ENCODE assay signal across 9 cellular contexts in the genomic region with DNA sequence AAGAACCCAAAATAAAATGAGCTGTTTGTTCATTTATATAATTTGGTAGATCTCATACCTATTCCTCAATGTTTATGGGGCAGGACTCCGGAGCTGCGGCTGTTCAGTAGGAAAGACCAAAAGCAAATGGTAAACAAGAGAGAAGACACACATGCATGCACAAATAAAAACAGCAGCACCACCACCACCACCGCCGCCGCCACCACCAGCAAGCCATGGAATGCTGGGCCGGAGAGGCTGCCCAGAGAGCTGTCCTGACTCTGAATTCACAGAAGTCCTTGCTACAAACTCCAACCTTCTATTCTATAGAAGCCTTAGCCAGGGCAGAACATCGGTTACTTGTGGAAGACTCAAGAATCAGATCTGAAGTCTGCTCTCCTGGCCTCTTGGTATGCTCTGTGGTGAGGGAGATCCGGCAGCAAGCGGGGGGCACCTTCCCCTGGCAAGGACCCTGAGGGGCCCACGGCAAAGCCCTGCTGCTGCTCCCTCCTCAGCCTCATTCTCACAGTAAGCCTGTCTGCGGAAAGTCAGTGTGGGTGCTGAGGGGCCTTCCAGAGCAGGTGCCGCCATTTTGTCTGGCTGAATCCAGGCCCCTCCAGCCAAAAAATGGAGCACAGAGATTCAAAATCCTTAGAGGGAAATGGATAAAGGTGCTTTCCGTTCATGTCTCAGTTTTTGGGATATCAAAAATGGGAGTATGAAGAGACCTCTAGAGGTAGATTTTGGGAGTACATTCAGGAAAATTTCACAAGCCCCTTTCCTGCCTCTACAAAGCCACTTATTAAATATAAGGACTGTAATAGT. TPM values are rescaled to one million over a fixed set of nuclear protein-coding genes. Genes with fewer than 3 reads are reported as not detected.
DNase-seq lines count a peak whose midpoint lies in the region; ATAC-seq and TF ChIP-seq lines count a peak whose summit lies in the region.
"Had no signal": no experiment of that assay in that cellular context is flagged by ENCODE, and none has a peak within 500 bp of the region (broad histone marks: within the 10 kb centered on the region; RNA-seq: fewer than 3 reads in every experiment).

No MANE protein-coding gene starts in this region.

- H3K36me3 Mint-ChIP-seq in activated CD8-positive, alpha-beta T cell treated with anti-CD3 and anti-CD28 coated beads for 36 hours (ENCODE audit: low read depth): peaks cover 41% of the 10 kb centered on the region

- no peak for ATAC-seq in activated CD8-positive, alpha-beta T cell treated with anti-CD3 and anti-CD28 coated beads for 36 hours
- ATAC-seq in right lobe of liver (peak in 3 of 4 donors; percentile 30 to 46 (median 33)), HG03457 (IDR thresholded peaks at IDR 0.05; ENCODE audit: unreplicated experiment) (no peak)

- H3K27ac ChIP-seq in right lobe of liver: no peak overlapping the region

- H3K4me3 Mint-ChIP-seq in activated CD8-positive, alpha-beta T cell treated with anti-CD3 and anti-CD28 coated beads for 36 hours: no peak overlapping the region

- intact Hi-C loops in activated CD8-positive, alpha-beta T cell treated with anti-CD3 and anti-CD28 coated beads for 36 hours (cut with micrococcal nuclease): loop anchor here (5.0 kb wide), 1 partner anchor 35 kb away; no protein-coding TSS in a partner anchor
- intact Hi-C loops in right lobe of liver (cut with DNase I): no loop called here

- H3K4me1 Mint-ChIP-seq in activated CD8-positive, alpha-beta T cell treated with anti-CD3 and anti-CD28 coated beads for 36 hours (ENCODE audit: low read depth): peaks cover 70% of the 10 kb centered on the region

- CTCF ChIA-PET in activated CD8-positive, alpha-beta T cell treated with anti-CD3 and anti-CD28 coated beads for 36 hours (lab: Charles Lee): interaction anchor here (0.9 to 7.9 kb wide), 2 partner anchors 28 to 33 kb away, joined by 4 to 80 read pairs; no protein-coding TSS in a partner anchor

- no peaks in the 10 kb centered on the region for H3K9me3 ChIP-seq in right lobe of liver

- no peaks in the 10 kb centered on the region for H3K36me3 ChIP-seq in right lobe of liver

- POLR2A ChIA-PET in activated CD8-positive, alpha-beta T cell treated with anti-CD3 and anti-CD28 coated beads for 36 hours (lab: Charles Lee): interaction anchor here (3.8 to 7.3 kb wide), 2 partner anchors 121 to 125 kb away, joined by 20 to 56 read pairs; no protein-coding TSS in a partner anchor

- no peaks in the 10 kb centered on the region for H3K27me3 Mint-ChIP-seq in activated CD8-positive, alpha-beta T cell treated with anti-CD3 and anti-CD28 coated beads for 36 hours

- 63% methylated on average over 6 of the region's 13 CpGs for WGBS in right lobe of liver (ENCODE audit: insufficient coverage, low coverage, low lambda C conversion rate, missing lambda C conversion rate)

- DNase-seq in DMS114 treated with DMSO at 0.1 percent for 48 hours (lab: John Stamatoyannopoulos, UW; ENCODE audit: unreplicated experiment) (peak; percentile 13), right lobe of liver (peak in 1 of 3 donors; percentile 4), globus pallidus (ENCODE audit: low spot score) (no peak), SK-N-DZ (ENCODE audit: low spot score) (no peak)
- DNase-seq in activated CD8-positive, alpha-beta T cell treated with anti-CD3 and anti-CD28 coated beads for 36 hours: no peak
- no peak for DNase-seq in stimulated activated CD4-positive, alpha-beta T cell treated with anti-CD3 and anti-CD28 coated beads, Interleukin-4, amount 100 ng/mL, for 24 hours

- H3K4me3 ChIP-seq in right lobe of liver: no peak overlapping the region

- no peaks in the 10 kb centered on the region for H3K27me3 ChIP-seq in right lobe of liver

- TF ChIP-seq POLR2A in right lobe of liver (IDR thresholded peaks at IDR 0.05): no peak

- TF ChIP-seq CTCF in LNCAP (IDR thresholded peaks at IDR 0.05): peak; percentile 57
- TF ChIP-seq CTCF in activated CD8-positive, alpha-beta T cell treated with anti-CD3 and anti-CD28 coated beads for 36 hours (IDR thresholded peaks at IDR 0.05): peak; percentile 16
- peak; percentile 48 to 65 (median 58) for TF ChIP-seq CTCF in right lobe of liver (IDR thresholded peaks at IDR 0.05)

- no peaks in the 10 kb centered on the region for H3K9me3 Mint-ChIP-seq in activated CD8-positive, alpha-beta T cell treated with anti-CD3 and anti-CD28 coated beads for 36 hours

- H3K4me1 ChIP-seq in right lobe of liver: peaks cover 0 to 10% (median 2%) of the 10 kb centered on the region in 4 donors

- peak overlapping the region; percentile 94 for H3K27ac Mint-ChIP-seq in activated CD8-positive, alpha-beta T cell treated with anti-CD3 and anti-CD28 coated beads for 36 hours

RNA-seq across cellular contexts. Expression of a gene that starts 6.4 kb away (rescaled TPM):
- 10 to 100 TPM; 11.1 to 11.6 TPM for total RNA-seq in activated CD8-positive, alpha-beta T cell treated with anti-CD3 and anti-CD28 coated beads for 36 hours
- total RNA-seq in right lobe of liver: under 1 TPM in 3 of 6 experiments, not detected in 3; 0.06 to 0.12 (median 0.11) TPM
- 0.70 and 0.80 TPM in 2 replicates for polyA plus RNA-seq in SK-N-DZ (2014; cell fraction: cytosol; rRNA removed)
- polyA plus RNA-seq in SK-N-DZ (2014; cell fraction: nucleus; rRNA removed): 0.21 and 1.1 TPM in 2 replicates
- total RNA-seq: pulmonary artery endothelial cell had no signal

RNA-seq across cellular contexts. Expression of a gene that starts 43.8 kb away (rescaled TPM):
- total RNA-seq in activated CD8-positive, alpha-beta T cell treated with anti-CD3 and anti-CD28 coated beads for 36 hours: 10 to 100 TPM; 53.5 to 64.9 TPM
- total RNA-seq in right lobe of liver: 10 to 100 TPM; 38.5 to 57.9 (median 50.6) TPM
- polyA plus RNA-seq in SK-N-DZ (2014; cell fraction: cytosol; rRNA removed): 57.8 and 63.1 TPM in 2 replicates
- 161 and 177 TPM in 2 replicates for polyA plus RNA-seq in SK-N-DZ (2014; cell fraction: nucleus; rRNA removed)

Comparison
In these comparisons a context has a peak if more than half of its experiments do, and no peak if none do; other contexts are left out.
1. ATAC-seq: peak in right lobe of liver (3 of 4); none in activated CD8-positive, alpha-beta T cell treated with anti-CD3 and anti-CD28 coated beads for 36 hours (single experiment) and HG03457 (single experiment).
2. RNA of a gene that starts 6.4 kb away (total RNA-seq): 11.1 to 11.6 TPM in activated CD8-positive, alpha-beta T cell treated with anti-CD3 and anti-CD28 coated beads for 36 hours; 0.06 to 0.12 TPM in right lobe of liver; every median in the first group is over 10 times any median in the second.
3. Peak in every context shown above with its lines, with median percentiles within 50 percentile points of each other: CTCF ChIP-seq.